ENCODE assay signal across 11 cellular contexts in genomic region chr3:185645596-185646381, GRCh38. TPM values are rescaled to one million over a fixed set of nuclear protein-coding genes. Genes with fewer than 3 reads are reported as not detected.
DNase-seq lines count a peak whose midpoint lies in the region; ATAC-seq and TF ChIP-seq lines count a peak whose summit lies in the region.
"Had no signal": no experiment of that assay in that cellular context is flagged by ENCODE, and none has a peak within 500 bp of the region (broad histone marks: within the 10 kb centered on the region; RNA-seq: fewer than 3 reads in every experiment).

No MANE protein-coding gene starts in this region.

- no peak for TF ChIP-seq CTCF in neural crest cell (conservative IDR thresholded peaks at IDR 0.05)

- H3K4me3 Mint-ChIP-seq in neural crest cell = no peak overlapping the region

- H3K4me3 ChIP-seq in HUES6 (ENCODE audit: low read depth, low read length) = peak overlapping the region; percentile 6; the same call in 1 of the 2 replicates
- H3K4me3 ChIP-seq: adrenal gland, thyroid gland had no signal

- H3K4me1 ChIP-seq in HUES6 (ENCODE audit: control insufficient read depth, insufficient read depth, low read length) = peaks cover 27% of the 10 kb centered on the region
- H3K4me1 ChIP-seq: thyroid gland had no signal

- H3K9me3 ChIP-seq in HUES6 (ENCODE audit: control insufficient read depth, insufficient read depth, low read depth, low read length) = no peaks in the 10 kb centered on the region
- H3K9me3 ChIP-seq: adrenal gland, thyroid gland had no signal

- ATAC-seq in HG03025 (IDR thresholded peaks at IDR 0.05; ENCODE audit: low FRiP score, unreplicated experiment) = no peak

- no peaks in the 10 kb centered on the region for H3K27me3 Mint-ChIP-seq in neural crest cell (ENCODE audit: low read depth)

- peak overlapping the region; percentile 65 for H3K9ac ChIP-seq in HUES6 (ENCODE audit: low read length)

- peak overlapping the region; percentile 26; the same call in 1 of the 2 replicates for H3K27ac ChIP-seq in HUES6 (ENCODE audit: low read depth, low read length)
- H3K27ac ChIP-seq: adrenal gland, thyroid gland had no signal

- H3K36me3 Mint-ChIP-seq in neural crest cell (ENCODE audit: low read depth) = peaks cover 18% of the 10 kb centered on the region

- H3K27ac Mint-ChIP-seq in neural crest cell (ENCODE audit: unreplicated experiment) = peak overlapping the region; percentile 81

- peaks cover 12% of the 10 kb centered on the region for H3K4me1 Mint-ChIP-seq in neural crest cell

- no peaks in the 10 kb centered on the region for H3K9me3 Mint-ChIP-seq in neural crest cell

- H3K27me3 ChIP-seq in HUES6 (ENCODE audit: control insufficient read depth, insufficient read depth, low read length) = no peaks in the 10 kb centered on the region
- H3K27me3 ChIP-seq: adrenal gland, thyroid gland had no signal

- peaks cover 78% of the 10 kb centered on the region for H3K36me3 ChIP-seq in HUES6 (ENCODE audit: control insufficient read depth, insufficient read depth, low read length)

- DNase-seq in NCI-H2227 (lab: John Stamatoyannopoulos, UW; ENCODE audit: unreplicated experiment) (peak; percentile 62), ecto neural progenitor cell (ENCODE audit: low spot score) (peak; percentile 60), neural crest cell (ENCODE audit: low read depth, low spot score) (no peak), cerebellum (ENCODE audit: low spot score) (no peak), NCI-H1092 treated with DMSO at 0.1 percent for 48 hours (lab: John Stamatoyannopoulos, UW) (no peak)
- DNase-seq: activated T-cell treated with anti-CD3 and anti-CD28 coated beads for 4 hours, NCI-H2029 treated with DMSO at 0.1 percent for 48 hours, thyroid gland had no signal

RNA-seq across cellular contexts. Expression of gene SENP2, which starts 59.7 kb away (rescaled TPM):
- total RNA-seq in neural crest cell (46.7 and 55.6 TPM in 2 replicates), cerebellum (45.7 TPM)

Comparison
In these comparisons a context has a peak if more than half of its experiments do, and no peak if none do; other contexts are left out.
1. DNase-seq: peak in NCI-H2227 (single experiment) and ecto neural progenitor cell (single experiment); none in neural crest cell (single experiment), cerebellum (single experiment) and NCI-H1092 treated with DMSO at 0.1 percent for 48 hours (single experiment).